16 cellular contexts compared by ENCODE assay signal in genomic region chr15:58535894-58536293, GRCh38.
A peak's percentile ranks its signal among the peaks of the same experiment; 100 is the strongest.
DNase-seq lines count a peak whose midpoint lies in the region; ATAC-seq and TF ChIP-seq lines count a peak whose summit lies in the region.
"Had no signal": no experiment of that assay in that cellular context is flagged by ENCODE, and none has a peak within 500 bp of the region (broad histone marks: within the 10 kb centered on the region; RNA-seq: fewer than 3 reads in every experiment).

No MANE protein-coding gene starts in this region.

- H3K4me3 ChIP-seq in ovary = no peak overlapping the region
- H3K4me3 ChIP-seq: GM23338, PC-9, SK-N-MC had no signal

- POLR2A ChIA-PET in HEK293T (lab: Yijun Ruan, JAX) = no interaction called here

- no peak for TF ChIP-seq CTCF in ovary (IDR thresholded peaks at IDR 0.05)

- H3K9me3 ChIP-seq in ovary = no peaks in the 10 kb centered on the region

- peak; percentile 27 for ATAC-seq in left colon
- ATAC-seq: CD8-positive, alpha-beta T cell; GM23338; HepG2 had no signal

- no peaks in the 10 kb centered on the region for H3K27me3 ChIP-seq in ovary

- CTCF ChIA-PET in HEK293T (lab: Yijun Ruan, JAX) = interaction anchor here (0.6 kb wide), 1 partner anchor 199 kb away, joined by 3 read pairs; no protein-coding TSS in a partner anchor

- no peak overlapping the region for H3K27ac ChIP-seq in ovary
- H3K27ac ChIP-seq: KMS-11, PC-9, SK-N-MC had no signal

- WGBS in ovary, 3 donors = 95 to 99% (median 96%) methylated on average over 6 of the region's 6 CpGs

- intact Hi-C loops in left colon (cut with DNase I, micrococcal nuclease) = loop anchor here in 1 of 2 donors (10.0 kb wide), 1 partner anchor 59 kb away; no protein-coding TSS in a partner anchor
- intact Hi-C loops in ovary (cut with DNase I) = no loop called here

- TF ChIP-seq POLR2A in ovary (IDR thresholded peaks at IDR 0.05) = no peak

- DNase-seq in activated effector memory CD4-positive, alpha-beta T cell treated with anti-CD3 and anti-CD28 coated beads, Interleukin-2, amount 50 U/mL, for 16 hours = peak; percentile 8
- no peak for DNase-seq in activated effector memory CD4-positive, alpha-beta T cell treated with Interleukin-2 at 50 U/mL for 16 hours
- DNase-seq in NCI-H146 treated with DMSO at 0.1 percent for 48 hours (lab: John Stamatoyannopoulos, UW; ENCODE audit: unreplicated experiment) (peak; percentile 13), left colon (no peak), HEK293T (ENCODE audit: extremely low spot score) (no peak), ovary (no peak)
- DNase-seq in stimulated activated CD4-positive, alpha-beta T cell treated with anti-CD3 and anti-CD28 coated beads, Interleukin-12 subunit alpha, Interleukin-12 subunit beta, amount 100 ng/mL, for 4 hours = no peak
- DNase-seq: CD8-positive, alpha-beta T cell; NCI-H1694; NCI-H526; PC-9; T-helper 1 cell had no signal

- TF ChIP-seq EP300 in ovary (IDR thresholded peaks at IDR 0.05) = no peak

- no peaks in the 10 kb centered on the region for H3K36me3 ChIP-seq in ovary

- H3K4me1 ChIP-seq in ovary (ENCODE audit: insufficient read depth) = no peaks in the 10 kb centered on the region

TF ChIP-seq in HEK293T, 16 proteins besides CTCF, POLR2A, EP300 and RAD21:
- TF ChIP-seq L3MBTL2 (conservative IDR thresholded peaks at IDR 0.05) = no peak
- TF ChIP-seq LEF1 (IDR thresholded peaks at IDR 0.05; ENCODE audit: borderline replicate concordance) = no peak
- TF ChIP-seq FOXM1 (IDR thresholded peaks at IDR 0.05; ENCODE audit: borderline replicate concordance) = no peak
- no peak for TF ChIP-seq NFRKB (IDR thresholded peaks at IDR 0.05)
- no peak for TF ChIP-seq CTBP1 (IDR thresholded peaks at IDR 0.05; ENCODE audit: borderline replicate concordance)
- no peak for TF ChIP-seq ARNT (IDR thresholded peaks at IDR 0.05)
- no peak for TF ChIP-seq HDGF (IDR thresholded peaks at IDR 0.05; ENCODE audit: borderline replicate concordance)
- no peak for TF ChIP-seq FOXA1 (IDR thresholded peaks at IDR 0.05)

Comparison
In these comparisons a context has a peak if more than half of its experiments do, and no peak if none do; other contexts are left out.
1. DNase-seq: peak in activated effector memory CD4-positive, alpha-beta T cell treated with anti-CD3 and anti-CD28 coated beads, Interleukin-2, amount 50 U/mL, for 16 hours (single experiment) and NCI-H146 treated with DMSO at 0.1 percent for 48 hours (single experiment); none in activated effector memory CD4-positive, alpha-beta T cell treated with Interleukin-2 at 50 U/mL for 16 hours (single experiment), left colon (0 of 2), HEK293T (single experiment), ovary (0 of 5) and stimulated activated CD4-positive, alpha-beta T cell treated with anti-CD3 and anti-CD28 coated beads, Interleukin-12 subunit alpha, Interleukin-12 subunit beta, amount 100 ng/mL, for 4 hours (single experiment).